Comparison of ENCODE assay signal across 39 cellular contexts in the genomic region with DNA sequence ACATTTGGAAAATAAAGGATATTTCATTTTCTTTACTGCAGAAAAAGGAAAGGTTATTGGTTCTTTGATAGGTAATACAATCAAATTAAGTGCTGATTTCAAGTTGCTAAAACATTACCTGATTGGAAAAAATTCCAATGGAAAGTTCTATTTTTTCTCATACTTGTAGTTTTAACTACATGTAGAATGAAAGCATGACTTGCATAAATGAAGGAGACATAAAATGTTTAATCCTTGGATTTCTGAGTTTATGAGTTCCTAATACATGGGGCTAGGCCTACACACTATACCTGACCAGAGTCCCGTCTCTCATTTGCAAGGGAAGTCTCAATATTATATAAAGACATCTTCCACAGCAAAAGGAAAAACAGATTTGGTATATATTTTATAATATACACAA. TPM values are rescaled to one million over a fixed set of nuclear protein-coding genes. Genes with fewer than 3 reads are reported as not detected.
"Had no signal": no experiment of that assay in that cellular context is flagged by ENCODE, and none has a peak within 500 bp of the region (broad histone marks: within the 10 kb centered on the region; RNA-seq: fewer than 3 reads in every experiment).

No MANE protein-coding gene starts in this region.

- H3K27me3 ChIP-seq: MG63 had no signal

- H3K36me3 ChIP-seq: MG63 had no signal

- H3K4me3 ChIP-seq: MG63 had no signal

- DNase-seq: MG63, MM.1S, MV-4-11, NCI-H1048, NCI-H1092, NCI-H1092 treated with DMSO at 0.1 percent for 48 hours, NCI-H1105, NCI-H1105 treated with DMSO at 0.1 percent for 48 hours, NCI-H1417, NCI-H1417 treated with DMSO at 0.1 percent for 48 hours, NCI-H1436, NCI-H1436 treated with DMSO at 0.1 percent for 48 hours, NCI-H146, NCI-H1694, NCI-H1694 treated with DMSO at 0.1 percent for 48 hours, NCI-H187, NCI-H187 treated with DMSO at 0.1 percent for 48 hours, NCI-H1930, NCI-H2029, NCI-H2029 treated with DMSO at 0.1 percent for 48 hours, NCI-H2081, NCI-H2081 treated with DMSO at 0.1 percent for 48 hours, NCI-H2107, NCI-H2171, NCI-H2171 treated with DMSO at 0.1 percent for 48 hours, NCI-H2227 treated with DMSO at 0.1 percent for 48 hours, NCI-H226, NCI-H345, NCI-H446, NCI-H446 treated with DMSO at 0.1 percent for 48 hours, NCI-H510A, NCI-H510A treated with DMSO at 0.1 percent for 48 hours, NCI-H524, NCI-H524 treated with DMSO at 0.1 percent for 48 hours, NCI-H526 had no signal

- H3K9me3 ChIP-seq: MG63 had no signal

RNA-seq across cellular contexts. Expression of a gene that starts 5.2 kb away (rescaled TPM):
- total RNA-seq: LHCN-M2, M059J, MCF 10A, NCI-H460 had no signal
